1 cellular context compared by ENCODE assay signal in genomic region chr1:150579110-150579954, GRCh38.
TF ChIP-seq lines count a peak whose summit lies in the region.

Gene MCL1 (minus strand): TSS chr1:150579610. CDS start chr1:150579530, 80 bp downstream.

TF ChIP-seq in K562, 482 proteins besides CTCF, POLR2A, EP300 and RAD21 (continued from another document and continues in another):
- TF ChIP-seq ZNF395 (CRISPR knock-in tag; IDR thresholded peaks at IDR 0.05), result peak; percentile 57
- TF ChIP-seq ZNF740 (CRISPR knock-in tag; IDR thresholded peaks at IDR 0.05), result peak; percentile 87
- TF ChIP-seq ZNF740 (tag; IDR thresholded peaks at IDR 0.05), result peak in 1 of 2 experiments; percentile 51; a peak in 1 of 4 replicates
- TF ChIP-seq ZNF639 (CRISPR knock-in tag; conservative IDR thresholded peaks at IDR 0.05 in 1 of 2, IDR thresholded peaks at IDR 0.05 in 1 of 2), result peak in 1 of 2 experiments; percentile 88; a peak in 2 of 4 replicates
- TF ChIP-seq LCOR (CRISPR knock-in tag; IDR thresholded peaks at IDR 0.05), result peak; percentile 84; the same call in 1 of the 2 replicates
- TF ChIP-seq POLR3A (IDR thresholded peaks at IDR 0.05; ENCODE audit: borderline replicate concordance, extremely low read depth, insufficient read depth, insufficient read length), result no peak
- no peak for TF ChIP-seq BRCA1 (IDR thresholded peaks at IDR 0.05)
- no peak for TF ChIP-seq BRCA1 (CRISPR knock-in tag; IDR thresholded peaks at IDR 0.05)
- TF ChIP-seq TGIF2 (CRISPR knock-in tag; IDR thresholded peaks at IDR 0.05), result peak; percentile 92
- TF ChIP-seq MTF1 (CRISPR knock-in tag; IDR thresholded peaks at IDR 0.05; ENCODE audit: borderline replicate concordance), result no peak
- peak; percentile 90 for TF ChIP-seq MBD2 (IDR thresholded peaks at IDR 0.05; ENCODE audit: borderline replicate concordance, low read depth)
- TF ChIP-seq, protein P1, sequence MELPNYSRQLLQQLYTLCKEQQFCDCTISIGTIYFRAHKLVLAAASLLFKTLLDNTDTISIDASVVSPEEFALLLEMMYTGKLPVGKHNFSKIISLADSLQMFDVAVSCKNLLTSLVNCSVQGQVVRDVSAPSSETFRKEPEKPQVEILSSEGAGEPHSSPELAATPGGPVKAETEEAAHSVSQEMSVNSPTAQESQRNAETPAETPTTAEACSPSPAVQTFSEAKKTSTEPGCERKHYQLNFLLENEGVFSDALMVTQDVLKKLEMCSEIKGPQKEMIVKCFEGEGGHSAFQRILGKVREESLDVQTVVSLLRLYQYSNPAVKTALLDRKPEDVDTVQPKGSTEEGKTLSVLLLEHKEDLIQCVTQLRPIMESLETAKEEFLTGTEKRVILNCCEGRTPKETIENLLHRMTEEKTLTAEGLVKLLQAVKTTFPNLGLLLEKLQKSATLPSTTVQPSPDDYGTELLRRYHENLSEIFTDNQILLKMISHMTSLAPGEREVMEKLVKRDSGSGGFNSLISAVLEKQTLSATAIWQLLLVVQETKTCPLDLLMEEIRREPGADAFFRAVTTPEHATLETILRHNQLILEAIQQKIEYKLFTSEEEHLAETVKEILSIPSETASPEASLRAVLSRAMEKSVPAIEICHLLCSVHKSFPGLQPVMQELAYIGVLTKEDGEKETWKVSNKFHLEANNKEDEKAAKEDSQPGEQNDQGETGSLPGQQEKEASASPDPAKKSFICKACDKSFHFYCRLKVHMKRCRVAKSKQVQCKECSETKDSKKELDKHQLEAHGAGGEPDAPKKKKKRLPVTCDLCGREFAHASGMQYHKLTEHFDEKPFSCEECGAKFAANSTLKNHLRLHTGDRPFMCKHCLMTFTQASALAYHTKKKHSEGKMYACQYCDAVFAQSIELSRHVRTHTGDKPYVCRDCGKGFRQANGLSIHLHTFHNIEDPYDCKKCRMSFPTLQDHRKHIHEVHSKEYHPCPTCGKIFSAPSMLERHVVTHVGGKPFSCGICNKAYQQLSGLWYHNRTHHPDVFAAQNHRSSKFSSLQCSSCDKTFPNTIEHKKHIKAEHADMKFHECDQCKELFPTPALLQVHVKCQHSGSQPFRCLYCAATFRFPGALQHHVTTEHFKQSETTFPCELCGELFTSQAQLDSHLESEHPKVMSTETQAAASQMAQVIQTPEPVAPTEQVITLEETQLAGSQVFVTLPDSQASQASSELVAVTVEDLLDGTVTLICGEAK (IDR thresholded peaks at IDR 0.05), result peak; percentile 51; the same call in 1 of the 2 replicates
- TF ChIP-seq, protein P1 (CRISPR knock-in tag; IDR thresholded peaks at IDR 0.05), result no peak
- TF ChIP-seq NFIC (IDR thresholded peaks at IDR 0.05), result peak; percentile 65
- no peak for TF ChIP-seq FOSL1 (tag; conservative IDR thresholded peaks at IDR 0.05)
- no peak for TF ChIP-seq CHCHD3 (CRISPR knock-in tag; IDR thresholded peaks at IDR 0.05)
- 0 out of 2 replicates have a peak, but pooled peaks have one; percentile 43 for TF ChIP-seq PHB (CRISPR knock-in tag; IDR thresholded peaks at IDR 0.05)
- TF ChIP-seq, protein P2, sequence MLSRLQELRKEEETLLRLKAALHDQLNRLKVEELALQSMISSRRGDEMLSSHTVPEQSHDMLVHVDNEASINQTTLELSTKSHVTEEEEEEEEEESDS (CRISPR knock-in tag; IDR thresholded peaks at IDR 0.05), result no peak
- no peak for TF ChIP-seq TAF15 (IDR thresholded peaks at IDR 0.05; ENCODE audit: low read depth, low read length)
- TF ChIP-seq KDM4B (IDR thresholded peaks at IDR 0.05; ENCODE audit: borderline replicate concordance in 2 of 2, low read depth in 1 of 2), result 0 out of 4 replicates have a peak, but pooled peaks of 1 of the 2 experiments have one; percentile 21
- no peak for TF ChIP-seq EWSR1 (IDR thresholded peaks at IDR 0.05; ENCODE audit: borderline replicate concordance, low read depth, partially characterized antibody)
- TF ChIP-seq ZBTB2 (IDR thresholded peaks at IDR 0.05), result no peak
- TF ChIP-seq HDGF (IDR thresholded peaks at IDR 0.05), result no peak
- TF ChIP-seq ZNF77 (CRISPR knock-in tag; IDR thresholded peaks at IDR 0.05), result no peak
- TF ChIP-seq TARDBP (IDR thresholded peaks at IDR 0.05), result no peak
- peak; percentile 38; the same call in 1 of the 2 replicates for TF ChIP-seq SOX6 (IDR thresholded peaks at IDR 0.05)
- no peak for TF ChIP-seq ZZZ3 (IDR thresholded peaks at IDR 0.05)
- TF ChIP-seq ZNF717 (CRISPR knock-in tag; IDR thresholded peaks at IDR 0.05), result no peak
- peak; percentile 99 for TF ChIP-seq KDM5B (IDR thresholded peaks at IDR 0.05; ENCODE audit: insufficient replicate concordance, low read depth, low read length)
- peak; percentile 27; the same call in 1 of the 2 replicates for TF ChIP-seq KAT7 (CRISPR knock-in tag; IDR thresholded peaks at IDR 0.05; ENCODE audit: borderline replicate concordance)
- TF ChIP-seq GTF3C2 (IDR thresholded peaks at IDR 0.05; ENCODE audit: borderline replicate concordance, extremely low read depth, insufficient read length), result no peak
- TF ChIP-seq ZNF79 (CRISPR knock-in tag; IDR thresholded peaks at IDR 0.05; ENCODE audit: low read depth), result no peak
- no peak for TF ChIP-seq ZNF785 (CRISPR knock-in tag; IDR thresholded peaks at IDR 0.05)
- no peak for TF ChIP-seq SMARCA5 (IDR thresholded peaks at IDR 0.05)
- TF ChIP-seq EP400 (IDR thresholded peaks at IDR 0.05), result peak; percentile 67
- no peak for TF ChIP-seq ZNF436 (CRISPR knock-in tag; IDR thresholded peaks at IDR 0.05)
- no peak for TF ChIP-seq MAFF (IDR thresholded peaks at IDR 0.05; ENCODE audit: low read length)
- TF ChIP-seq TCF3 (CRISPR knock-in tag; IDR thresholded peaks at IDR 0.05), result no peak
- TF ChIP-seq SLC30A9 (CRISPR knock-in tag; IDR thresholded peaks at IDR 0.05), result no peak
- TF ChIP-seq CBX2 (IDR thresholded peaks at IDR 0.05; ENCODE audit: insufficient read depth, low read length, poor library complexity, severe bottlenecking), result no peak
- no peak for TF ChIP-seq HDAC2 (IDR thresholded peaks at IDR 0.05)
- TF ChIP-seq TCF7 (IDR thresholded peaks at IDR 0.05; ENCODE audit: borderline replicate concordance), result no peak
- TF ChIP-seq ARHGAP35 (IDR thresholded peaks at IDR 0.05; ENCODE audit: partially characterized antibody), result no peak
- no peak for TF ChIP-seq CCAR2 (IDR thresholded peaks at IDR 0.05; ENCODE audit: low read depth, low read length)
- no peak for TF ChIP-seq DNMT1 (IDR thresholded peaks at IDR 0.05)
- no peak; the same call in 1 of the 2 replicates for TF ChIP-seq SRSF3 (IDR thresholded peaks at IDR 0.05; ENCODE audit: insufficient read depth, low read length)
- TF ChIP-seq, protein P3, sequence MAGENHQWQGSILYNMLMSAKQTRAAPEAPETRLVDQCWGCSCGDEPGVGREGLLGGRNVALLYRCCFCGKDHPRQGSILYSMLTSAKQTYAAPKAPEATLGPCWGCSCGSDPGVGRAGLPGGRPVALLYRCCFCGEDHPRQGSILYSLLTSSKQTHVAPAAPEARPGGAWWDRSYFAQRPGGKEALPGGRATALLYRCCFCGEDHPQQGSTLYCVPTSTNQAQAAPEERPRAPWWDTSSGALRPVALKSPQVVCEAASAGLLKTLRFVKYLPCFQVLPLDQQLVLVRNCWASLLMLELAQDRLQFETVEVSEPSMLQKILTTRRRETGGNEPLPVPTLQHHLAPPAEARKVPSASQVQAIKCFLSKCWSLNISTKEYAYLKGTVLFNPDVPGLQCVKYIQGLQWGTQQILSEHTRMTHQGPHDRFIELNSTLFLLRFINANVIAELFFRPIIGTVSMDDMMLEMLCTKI (IDR thresholded peaks at IDR 0.05; ENCODE audit: partially characterized antibody), result no peak
- peak; percentile 59 to 84; a peak in 3 of 4 replicates for TF ChIP-seq ETV6 (IDR thresholded peaks at IDR 0.05; ENCODE audit: borderline replicate concordance in 1 of 2, low read depth in 2 of 2, low read length in 1 of 2)
- TF ChIP-seq ETV6 (CRISPR knock-in tag; IDR thresholded peaks at IDR 0.05; ENCODE audit: borderline replicate concordance), result 0 out of 2 replicates have a peak, but pooled peaks have one; percentile 85
- TF ChIP-seq DIDO1 (tag; IDR thresholded peaks at IDR 0.05; ENCODE audit: low read depth), result no peak
- TF ChIP-seq ZNF134 (CRISPR knock-in tag; conservative IDR thresholded peaks at IDR 0.05), result no peak
- TF ChIP-seq JUNB (CRISPR knock-in tag; conservative IDR thresholded peaks at IDR 0.05), result no peak
- no peak for TF ChIP-seq ZNF41 (CRISPR knock-in tag; conservative IDR thresholded peaks at IDR 0.05)
- no peak for TF ChIP-seq MCM5 (IDR thresholded peaks at IDR 0.05; ENCODE audit: low read depth)
